Comparison of ENCODE assay signal across 23 cellular contexts in the genomic region with DNA sequence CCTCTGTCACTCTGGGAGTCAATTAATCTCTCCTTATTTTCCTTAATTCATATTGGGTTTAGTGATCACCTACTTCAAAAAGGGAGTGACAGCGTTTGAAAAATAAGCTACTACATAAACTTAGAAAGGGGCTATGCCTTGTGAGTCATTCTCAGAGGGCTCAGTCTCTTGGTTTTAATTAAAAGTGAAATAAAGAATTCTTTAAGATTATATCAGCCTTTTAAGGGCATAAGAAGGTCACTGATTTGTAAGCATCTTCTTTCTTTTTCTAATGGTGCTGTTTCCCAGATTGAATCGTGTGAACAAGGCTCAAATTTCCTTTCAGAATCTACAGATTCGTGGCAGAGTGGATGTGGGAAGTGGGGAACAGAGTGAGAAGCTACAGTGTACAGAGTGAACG.
"Had no signal": no experiment of that assay in that cellular context is flagged by ENCODE, and none has a peak within 500 bp of the region (broad histone marks: within the 10 kb centered on the region; RNA-seq: fewer than 3 reads in every experiment).

No MANE protein-coding gene starts in this region.

- H3K4me3 ChIP-seq: colonic mucosa, esophagus squamous epithelium, lower lobe of right lung, psoas muscle, skin epidermis, spleen, thoracic aorta, tibial nerve had no signal

- H3K27me3 ChIP-seq: colonic mucosa, esophagus squamous epithelium, spleen, tibial nerve had no signal

- H3K4me1 ChIP-seq: colonic mucosa, esophagus squamous epithelium, lower lobe of right lung, psoas muscle, spleen, tibial nerve had no signal

- H3K36me3 Mint-ChIP-seq: immature natural killer cell; stimulated activated memory B cell treated with anti-CD40 and anti-IgM and Interleukin-4, amounts not matched to agents 10 μg/mL and 1 μg/mL and 100 μg/mL, for 72 hours had no signal

- H3K27ac Mint-ChIP-seq: effector memory CD8-positive, alpha-beta T cell; immature natural killer cell; natural killer cell treated with Interleukin-12 subunit alpha and Interleukin-12 subunit beta and Interleukin-15 and Interleukin-18, amount 100 ng/mL, for 72 hours; stimulated activated memory B cell treated with anti-CD40 and anti-IgM and Interleukin-4, amounts not matched to agents 10 μg/mL and 1 μg/mL and 100 μg/mL, for 72 hours had no signal

- H3K4me3 Mint-ChIP-seq: effector memory CD8-positive, alpha-beta T cell; immature natural killer cell; natural killer cell treated with Interleukin-12 subunit alpha and Interleukin-12 subunit beta and Interleukin-15 and Interleukin-18, amount 100 ng/mL, for 72 hours; neural crest cell; stimulated activated memory B cell treated with anti-CD40 and anti-IgM and Interleukin-4, amounts not matched to agents 10 μg/mL and 1 μg/mL and 100 μg/mL, for 72 hours had no signal

- FAIRE-seq: endometrium, frontal cortex, keratinocyte had no signal

- H3K27me3 Mint-ChIP-seq: effector memory CD8-positive, alpha-beta T cell; natural killer cell treated with Interleukin-12 subunit alpha and Interleukin-12 subunit beta and Interleukin-15 and Interleukin-18, amount 100 ng/mL, for 72 hours; stimulated activated memory B cell treated with anti-CD40 and anti-IgM and Interleukin-4, amounts not matched to agents 10 μg/mL and 1 μg/mL and 100 μg/mL, for 72 hours had no signal

- H3K27ac ChIP-seq: colonic mucosa, esophagus squamous epithelium, lower lobe of right lung, psoas muscle, skin epidermis, spleen, thoracic aorta, tibial nerve had no signal

- DNase-seq: colonic mucosa; dermis blood vessel endothelial cell; effector memory CD8-positive, alpha-beta T cell; erythroblast; esophagus squamous epithelium; immature natural killer cell; left ventricle myocardium superior; lower lobe of right lung; psoas muscle; right cardiac atrium; spleen; stimulated activated CD4-positive, alpha-beta T cell treated with anti-CD3 and anti-CD28 coated beads, Interleukin-4, amount 100 ng/mL, for 4 hours; stimulated activated naive CD8-positive, alpha-beta T cell treated with anti-CD3 and anti-CD28 coated beads, Interleukin-15, Interleukin-2, amounts not matched to agents 100 U/mL and 50 U/mL, for 24 hours; substantia nigra had no signal

- H3K9me3 Mint-ChIP-seq: neural crest cell; stimulated activated memory B cell treated with anti-CD40 and anti-IgM and Interleukin-4, amounts not matched to agents 10 μg/mL and 1 μg/mL and 100 μg/mL, for 72 hours had no signal

- ATAC-seq: effector memory CD8-positive, alpha-beta T cell; left ventricle myocardium superior; lower lobe of right lung; natural killer cell treated with Interleukin-12 subunit alpha and Interleukin-12 subunit beta and Interleukin-15 and Interleukin-18, amount 100 ng/mL, for 72 hours; psoas muscle; right cardiac atrium; stimulated activated memory B cell treated with anti-CD40 and anti-IgM and Interleukin-4, amounts not matched to agents 10 μg/mL and 1 μg/mL and 100 μg/mL, for 72 hours; stimulated activated naive CD8-positive, alpha-beta T cell treated with anti-CD3 and anti-CD28 coated beads, Interleukin-15, Interleukin-2, amounts not matched to agents 100 U/mL and 50 U/mL, for 24 hours had no signal

- H3K36me3 ChIP-seq: colonic mucosa, esophagus squamous epithelium, lower lobe of right lung, spleen, thoracic aorta, tibial nerve had no signal

- H3K4me1 Mint-ChIP-seq: immature natural killer cell; neural crest cell; stimulated activated memory B cell treated with anti-CD40 and anti-IgM and Interleukin-4, amounts not matched to agents 10 μg/mL and 1 μg/mL and 100 μg/mL, for 72 hours had no signal
